16 cellular contexts compared by ENCODE assay signal in genomic region chr9:124030969-124031451, GRCh38. TPM values are rescaled to one million over a fixed set of nuclear protein-coding genes. Genes with fewer than 3 reads are reported as not detected.
DNase-seq lines count a peak whose midpoint lies in the region; ATAC-seq and TF ChIP-seq lines count a peak whose summit lies in the region.
"Had no signal": no experiment of that assay in that cellular context is flagged by ENCODE, and none has a peak within 500 bp of the region (broad histone marks: within the 10 kb centered on the region; RNA-seq: fewer than 3 reads in every experiment).

No MANE protein-coding gene starts in this region.

- H4K8ac ChIP-seq in trophoblast cell (ENCODE audit: low read depth, low read length), result no peak overlapping the region

- POLR2A ChIA-PET in BJ (lab: Charles Lee), result no interaction called here

- H4K20me1 ChIP-seq in Karpas-422 (ENCODE audit: insufficient read depth, low read depth, low read length), result no peaks in the 10 kb centered on the region

- DNase-seq in BJ (ENCODE audit: low read depth), result peak; percentile 69
- no peak for DNase-seq in Karpas-422
- peak; percentile 63 to 69 for DNase-seq in trophoblast cell
- DNase-seq in erythroblast (lab: John Stamatoyannopoulos, UW), result no peak
- no peak for DNase-seq in gastrocnemius medialis
- no peak for DNase-seq in activated CD8-positive, alpha-beta memory T cell treated with anti-CD3 and anti-CD28 coated beads, Interleukin-2, amount 50 U/mL, for 4 hours
- no peak for DNase-seq in foreskin keratinocyte
- DNase-seq: activated naive CD4-positive, alpha-beta T cell treated with anti-CD3 and anti-CD28 coated beads, Interleukin-2, amount 50 U/mL, for 16 hours; cortex of kidney; SJCRH30; stimulated activated CD4-positive, alpha-beta T cell treated with anti-CD3 and anti-CD28 coated beads, Interleukin-4, amount 100 ng/mL, for 24 hours; stimulated activated naive CD4-positive, alpha-beta T cell had no signal

- H3K4ac ChIP-seq in trophoblast cell (ENCODE audit: low read depth, low read length), result no peak overlapping the region

- H3K79me1 ChIP-seq in trophoblast cell (ENCODE audit: low read length), result no peaks in the 10 kb centered on the region

- H3K4me3 ChIP-seq in BJ (ENCODE audit: low read depth, low read length) (peak overlapping the region; percentile 54), Karpas-422 (ENCODE audit: low read length) (no peak overlapping the region), duodenal mucosa (ENCODE audit: low read depth in 1 of 2, low read length in 2 of 2) (peak overlapping the region; percentile 35 to 58), trophoblast cell (ENCODE audit: low read depth, low read length) (no peak overlapping the region), gastrocnemius medialis (no peak overlapping the region)
- H3K4me3 ChIP-seq: BLaER1 treated with 17β-estradiol and CSF1 and Interleukin-3, amounts not matched to agents 10 nM and 100 nM; SJCRH30 had no signal

- no peak overlapping the region for H3K23ac ChIP-seq in trophoblast cell (ENCODE audit: low read length)

- no peaks in the 10 kb centered on the region for H3K9me2 ChIP-seq in Karpas-422 (replicated peaks; ENCODE audit: insufficient read depth, low read length)

- ATAC-seq in gastrocnemius medialis, result no peak
- no peak for ATAC-seq in foreskin keratinocyte

- TF ChIP-seq POLR2A in erythroblast (IDR thresholded peaks at IDR 0.05; ENCODE audit: low read length) (no peak), gastrocnemius medialis (IDR thresholded peaks at IDR 0.05) (no peak)

- no peak overlapping the region for H2BK5ac ChIP-seq in trophoblast cell (ENCODE audit: low read depth, low read length, poor library complexity)

- no peak overlapping the region for H2BK120ac ChIP-seq in trophoblast cell (ENCODE audit: insufficient read depth, low read length, poor library complexity)

- TF ChIP-seq CTCF in BJ (IDR thresholded peaks at IDR 0.05; ENCODE audit: insufficient read depth, low read depth, low read length) (0 out of 2 replicates have a peak, but pooled peaks have one; percentile 2), gastrocnemius medialis (IDR thresholded peaks at IDR 0.05 in 4 of 5, conservative IDR thresholded peaks at IDR 0.05 in 1 of 5) (no peak), foreskin keratinocyte (conservative IDR thresholded peaks at IDR 0.05) (no peak)

- peak overlapping the region; percentile 11 for H3K4me2 ChIP-seq in Karpas-422 (ENCODE audit: low read depth, low read length, poor library complexity, severe bottlenecking)
- no peak overlapping the region for H3K4me2 ChIP-seq in trophoblast cell (ENCODE audit: low read length)
- H3K4me2 ChIP-seq: BLaER1 treated with 17β-estradiol and CSF1 and Interleukin-3, amounts not matched to agents 10 nM and 100 nM; KMS-11 had no signal

- H3K9me3 ChIP-seq in Karpas-422 (ENCODE audit: low read length), result no peaks in the 10 kb centered on the region
- H3K9me3 ChIP-seq in duodenal mucosa (ENCODE audit: control insufficient read depth in 1 of 2, low read length in 2 of 2), result no peaks in the 10 kb centered on the region
- H3K9me3 ChIP-seq in trophoblast cell (ENCODE audit: insufficient read depth, low read depth, low read length), result no peaks in the 10 kb centered on the region
- no peaks in the 10 kb centered on the region for H3K9me3 ChIP-seq in gastrocnemius medialis
- H3K9me3 ChIP-seq: BLaER1 treated with 17β-estradiol and CSF1 and Interleukin-3, amounts not matched to agents 10 nM and 100 nM; SJCRH30 had no signal

- H4K12ac ChIP-seq in trophoblast cell (ENCODE audit: low read depth, low read length), result no peak overlapping the region

- no peaks in the 10 kb centered on the region for H3K79me2 ChIP-seq in Karpas-422 (ENCODE audit: low read length)
- no peaks in the 10 kb centered on the region for H3K79me2 ChIP-seq in trophoblast cell (ENCODE audit: control insufficient read depth, insufficient read depth, low read length, poor library complexity)

- H3K27ac ChIP-seq in Karpas-422 (ENCODE audit: low read length) (no peak overlapping the region), duodenal mucosa (ENCODE audit: low read depth, low read length) (no peak overlapping the region), trophoblast cell (ENCODE audit: low read depth, low read length) (no peak overlapping the region), gastrocnemius medialis (no peak overlapping the region), foreskin keratinocyte (no peak overlapping the region)
- H3K27ac ChIP-seq: BLaER1 treated with 17β-estradiol and CSF1 and Interleukin-3, amounts not matched to agents 10 nM and 100 nM; KMS-11; SJCRH30 had no signal

- no peak overlapping the region for H4K91ac ChIP-seq in trophoblast cell (ENCODE audit: low read depth, low read length)

- H3K4me1 ChIP-seq in Karpas-422 (ENCODE audit: low read length) (peaks cover 5% of the 10 kb centered on the region; the same call in 1 of the 2 replicates), duodenal mucosa (ENCODE audit: control insufficient read depth in 1 of 2, insufficient read depth in 2 of 2, low read length in 2 of 2) (no peaks in the 10 kb centered on the region), trophoblast cell (ENCODE audit: control insufficient read depth in 1 of 2, insufficient read depth in 2 of 2, low read length in 2 of 2) (no peaks in the 10 kb centered on the region), gastrocnemius medialis (no peaks in the 10 kb centered on the region), foreskin keratinocyte (no peaks in the 10 kb centered on the region)
- H3K4me1 ChIP-seq: BLaER1 treated with 17β-estradiol and CSF1 and Interleukin-3, amounts not matched to agents 10 nM and 100 nM; SJCRH30 had no signal

- no CpG with 5 or more reads among the region's 16 CpGs for WGBS in trophoblast cell (ENCODE audit: extremely low coverage, insufficient coverage, insufficient read length)

- H2BK12ac ChIP-seq in trophoblast cell (ENCODE audit: low read length), result no peak overlapping the region

- CTCF ChIA-PET in BJ (lab: Yijun Ruan, JAX), result interaction anchor here (2.5 kb wide), 1 partner anchor 10 kb away, joined by 17 read pairs; no protein-coding TSS in a partner anchor

- H2AFZ ChIP-seq in Karpas-422 (ENCODE audit: low read length) (no peak overlapping the region), trophoblast cell (ENCODE audit: insufficient read depth, low read length, poor library complexity) (no peak overlapping the region)

- H3K14ac ChIP-seq in trophoblast cell (ENCODE audit: low read length), result no peak overlapping the region

- no peaks in the 10 kb centered on the region for H3K36me3 ChIP-seq in BJ (ENCODE audit: control insufficient read depth, insufficient read depth, low read length)
- no peaks in the 10 kb centered on the region for H3K36me3 ChIP-seq in Karpas-422 (ENCODE audit: insufficient read depth, low read length)
- no peaks in the 10 kb centered on the region for H3K36me3 ChIP-seq in duodenal mucosa (ENCODE audit: control insufficient read depth in 1 of 2, insufficient read depth in 2 of 2, low read length in 2 of 2)
- H3K36me3 ChIP-seq in trophoblast cell (ENCODE audit: control insufficient read depth in 1 of 2, insufficient read depth in 2 of 2, low read length in 2 of 2), result no peaks in the 10 kb centered on the region
- no peaks in the 10 kb centered on the region for H3K36me3 ChIP-seq in gastrocnemius medialis
- H3K36me3 ChIP-seq: BLaER1 treated with 17β-estradiol and CSF1 and Interleukin-3, amounts not matched to agents 10 nM and 100 nM; SJCRH30 had no signal

- no peak overlapping the region for H3K18ac ChIP-seq in trophoblast cell (ENCODE audit: low read length)

- no peaks in the 10 kb centered on the region; the same call in 1 of the 2 replicates for H3K27me3 ChIP-seq in BJ (ENCODE audit: control insufficient read depth, insufficient read depth, low read length)
- no peaks in the 10 kb centered on the region for H3K27me3 ChIP-seq in Karpas-422 (ENCODE audit: low read length)
- H3K27me3 ChIP-seq in duodenal mucosa (ENCODE audit: control insufficient read depth in 1 of 2, insufficient read depth in 2 of 2, low read length in 2 of 2), result peaks cover 62 to 66% of the 10 kb centered on the region in 2 donors
- H3K27me3 ChIP-seq in trophoblast cell (ENCODE audit: insufficient read depth, low read length), result peaks cover 11% of the 10 kb centered on the region
- H3K27me3 ChIP-seq in gastrocnemius medialis, result peaks cover 0 to 19% (median 6%) of the 10 kb centered on the region in 3 donors
- peaks cover 87% of the 10 kb centered on the region for H3K27me3 ChIP-seq in foreskin keratinocyte

- in situ Hi-C loops in gastrocnemius medialis (cut with MboI; ENCODE audit: low sequenced_read_pairs in 4 of 4), result loop anchor here in 2 of 4 donors (10.0 to 25.0 kb wide), 3 partner anchors 294 to 496 kb away; no protein-coding TSS in a partner anchor

- intact Hi-C loops in gastrocnemius medialis (cut with DNase I; ENCODE audit: low total_unique reads), result no loop called here

- no peak overlapping the region for H2AK5ac ChIP-seq in trophoblast cell (ENCODE audit: low read length)

- H3K9ac ChIP-seq in Karpas-422 (ENCODE audit: low read length) (no peak overlapping the region), duodenal mucosa (ENCODE audit: low read depth in 1 of 2, low read length in 2 of 2) (no peak overlapping the region), trophoblast cell (ENCODE audit: low read length) (no peak overlapping the region)
- H3K9ac ChIP-seq: BLaER1 treated with 17β-estradiol and CSF1 and Interleukin-3, amounts not matched to agents 10 nM and 100 nM; KMS-11 had no signal

RNA-seq across cellular contexts. Expression of gene LHX2, which starts 19.4 kb away (rescaled TPM):
- polyA plus RNA-seq in BJ (2011; rRNA removed), result 0.11 and 0.13 TPM in 2 replicates
- 0.19 TPM in 1 of 2 replicates, not detected in the other for polyA minus RNA-seq in BJ (2011; rRNA and poly(A)+ RNA removed)
- total RNA-seq in Karpas-422 (2014; rRNA removed; shearing (Covaris generic); ENCODE audit: low replicate concordance), result not detected in 2 replicates
- polyA plus RNA-seq in trophoblast cell (2013), result 0.21 and 0.32 TPM in 2 replicates
- total RNA-seq in gastrocnemius medialis, result not detected
- not detected in 2 replicates for total RNA-seq in foreskin keratinocyte
- not detected in 2 replicates for polyA plus RNA-seq in foreskin keratinocyte
- total RNA-seq: pulmonary artery endothelial cell had no signal

Comparison
In these comparisons a context has a peak if more than half of its experiments do, and no peak if none do; other contexts are left out.
1. DNase-seq: peak in BJ (single experiment) and trophoblast cell (2 of 2); none in Karpas-422 (single experiment), erythroblast (0 of 2), gastrocnemius medialis (0 of 2), activated CD8-positive, alpha-beta memory T cell treated with anti-CD3 and anti-CD28 coated beads, Interleukin-2, amount 50 U/mL, for 4 hours (single experiment) and foreskin keratinocyte (0 of 2).
2. H3K4me3 ChIP-seq: peak in BJ (single experiment) and duodenal mucosa (2 of 2); none in Karpas-422 (single experiment), trophoblast cell (single experiment) and gastrocnemius medialis (0 of 4).